In the genomic region with DNA sequence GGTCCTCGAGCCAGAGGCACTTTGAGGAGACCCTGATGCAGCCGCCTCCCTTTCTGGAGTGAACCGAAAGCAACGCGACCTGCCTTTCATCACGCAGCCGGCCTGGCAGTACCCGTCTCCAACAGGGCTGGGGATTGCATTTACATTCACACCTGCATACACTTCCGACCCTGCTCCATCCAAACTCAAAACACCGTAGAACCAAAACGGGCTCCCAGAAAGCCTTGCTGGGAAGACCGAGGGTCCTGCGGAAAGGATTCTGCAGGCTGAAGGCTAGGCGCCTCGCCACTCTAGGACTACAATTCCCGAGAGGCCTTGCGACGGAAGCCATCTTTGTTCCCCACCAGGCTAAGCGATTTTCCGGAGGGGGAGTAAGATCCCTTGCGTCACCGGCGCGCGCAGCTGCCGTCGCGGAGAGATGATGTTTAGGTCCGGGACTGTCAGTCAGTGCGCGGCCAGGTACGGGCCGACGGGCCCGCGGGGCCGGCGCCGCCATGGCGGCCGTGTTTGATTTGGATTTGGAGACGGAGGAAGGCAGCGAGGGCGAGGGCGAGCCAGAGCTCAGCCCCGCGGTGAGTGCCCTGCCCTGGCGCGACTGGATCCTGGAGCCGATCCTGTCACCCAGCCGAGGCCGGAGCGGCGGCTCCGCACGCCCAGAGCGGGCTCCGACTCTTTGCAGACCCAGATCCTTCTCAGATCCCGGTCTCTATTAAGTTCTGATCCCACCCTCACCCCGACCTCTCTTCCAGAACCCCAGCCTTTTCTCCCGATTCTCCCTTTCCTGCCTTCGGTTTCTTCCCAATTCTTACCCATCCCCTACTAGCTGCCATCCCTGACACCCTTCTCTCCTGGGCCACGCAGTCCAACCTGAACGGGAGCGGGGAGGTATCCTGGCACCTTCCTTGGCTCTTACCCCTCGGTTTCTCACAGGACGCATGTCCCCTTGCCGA, we compare ENCODE assay signal across 8 cellular contexts. TPM values are rescaled to one million over a fixed set of nuclear protein-coding genes. Genes with fewer than 3 reads are reported as not detected.
A peak's percentile ranks its signal among the peaks of the same experiment; 100 is the strongest.
DNase-seq lines count a peak whose midpoint lies in the region; ATAC-seq and TF ChIP-seq lines count a peak whose summit lies in the region.

TSS of gene RPS6KB2 (plus strand) at position 443 of the 950 bp plus-strand sequence. CDS start at position 495, 52 bp downstream.

- no peaks in the 10 kb centered on the region for H3K27me3 Mint-ChIP-seq in activated T-helper 17 cell treated with anti-CD3 and anti-CD28 coated beads, Interleukin-2, amount 50 U/mL, for 72 hours
- no peaks in the 10 kb centered on the region for H3K27me3 Mint-ChIP-seq in naive thymus-derived CD4-positive, alpha-beta T cell
- no peaks in the 10 kb centered on the region for H3K27me3 Mint-ChIP-seq in stimulated activated naive B cell treated with anti-CD40 and anti-IgM and Interleukin-4, amounts not matched to agents 10 μg/mL and 1 μg/mL and 100 μg/mL, for 72 hours

- H3K9me3 Mint-ChIP-seq in activated T-helper 17 cell treated with anti-CD3 and anti-CD28 coated beads, Interleukin-2, amount 50 U/mL, for 72 hours: no peaks in the 10 kb centered on the region
- H3K9me3 Mint-ChIP-seq in naive thymus-derived CD4-positive, alpha-beta T cell: no peaks in the 10 kb centered on the region
- H3K9me3 Mint-ChIP-seq in stimulated activated naive B cell treated with anti-CD40 and anti-IgM and Interleukin-4, amounts not matched to agents 10 μg/mL and 1 μg/mL and 100 μg/mL, for 72 hours: no peaks in the 10 kb centered on the region

- POLR2A ChIA-PET in RWPE1 (lab: Yijun Ruan, JAX; ENCODE audit: low non-redundant PET): interaction anchor here (1.0 to 2.3 kb wide), 3 partner anchors 27 to 40 kb away, joined by 3 to 7 read pairs (median 5); partner anchors contain the start of gene PPP1CA
- POLR2A ChIA-PET in naive thymus-derived CD4-positive, alpha-beta T cell (lab: Charles Lee): interaction anchor here (0.6 to 31.8 kb wide), 15 partner anchors 9 to 186 kb away, joined by 3 to 1530 read pairs (median 5); partner anchors contain the start of genes AIP, CARNS1, CORO1B and POLD4

- H3K9ac ChIP-seq in GM23248 (peak within 1 kb of the TSS; percentile 91), fibroblast of lung (ENCODE audit: insufficient read depth, low read length) (peak within 1 kb of the TSS; percentile 90)

- peak; percentile 93 for DNase-seq in DMS79 treated with DMSO at 0.1 percent for 48 hours (lab: John Stamatoyannopoulos, UW)
- peak; percentile 98 for DNase-seq in GM23248
- peak; percentile 91 for DNase-seq in LNCaP clone FGC (ENCODE audit: low read depth)
- DNase-seq in RWPE1 (ENCODE audit: low spot score): peak; percentile 99
- peak; percentile 94 to 98 for DNase-seq in fibroblast of lung (ENCODE audit: low read depth in 2 of 2)
- peak; percentile 95 to 100 (median 98) for DNase-seq in naive thymus-derived CD4-positive, alpha-beta T cell
- DNase-seq in stimulated activated naive B cell treated with anti-CD40 and anti-IgM and Interleukin-4, amounts not matched to agents 10 μg/mL and 1 μg/mL and 100 μg/mL, for 72 hours: peak; percentile 98

- no peaks in the 10 kb centered on the region for H3F3A ChIP-seq in GM23248 (ENCODE audit: insufficient read depth)

- H3K27ac ChIP-seq in GM23248: peak within 1 kb of the TSS; percentile 55
- peak within 1 kb of the TSS; percentile 84 for H3K27ac ChIP-seq in RWPE1
- peak within 1 kb of the TSS; percentile 62 for H3K27ac ChIP-seq in fibroblast of lung (ENCODE audit: insufficient read depth, low read length)
- H3K27ac ChIP-seq in naive thymus-derived CD4-positive, alpha-beta T cell (ENCODE audit: low read depth, low read length): peak within 1 kb of the TSS; percentile 97

- peak within 1 kb of the TSS; percentile 96 for H3K4me2 ChIP-seq in GM23248 (ENCODE audit: unreplicated experiment)
- peak within 1 kb of the TSS; percentile 93 for H3K4me2 ChIP-seq in fibroblast of lung (ENCODE audit: extremely low read depth, insufficient read depth, low read length)

- no peaks in the 10 kb centered on the region for H3K36me3 ChIP-seq in GM23248 (ENCODE audit: low read depth)
- H3K36me3 ChIP-seq in fibroblast of lung (ENCODE audit: control insufficient read depth, insufficient read depth, low read length): peaks cover 13% of the 10 kb centered on the region
- peaks cover 0 to 27% (median 8%) of the 10 kb centered on the region in 3 experiments for H3K36me3 ChIP-seq in naive thymus-derived CD4-positive, alpha-beta T cell (ENCODE audit: control insufficient read depth in 2 of 3, insufficient read depth in 3 of 3, low read length in 3 of 3)

- H3K4me3 Mint-ChIP-seq in activated T-helper 17 cell treated with anti-CD3 and anti-CD28 coated beads, Interleukin-2, amount 50 U/mL, for 72 hours: peak within 1 kb of the TSS; percentile 92
- peak within 1 kb of the TSS; percentile 92 to 100 (median 98) for H3K4me3 Mint-ChIP-seq in naive thymus-derived CD4-positive, alpha-beta T cell
- peak within 1 kb of the TSS; percentile 95 to 99 for H3K4me3 Mint-ChIP-seq in stimulated activated naive B cell treated with anti-CD40 and anti-IgM and Interleukin-4, amounts not matched to agents 10 μg/mL and 1 μg/mL and 100 μg/mL, for 72 hours

- H2AFZ ChIP-seq in GM23248: peak within 1 kb of the TSS; percentile 99
- peak within 1 kb of the TSS; percentile 68 for H2AFZ ChIP-seq in fibroblast of lung (ENCODE audit: low read length)

- H3K4me1 ChIP-seq in GM23248 (ENCODE audit: insufficient read depth) (peaks cover 7% of the 10 kb centered on the region), fibroblast of lung (ENCODE audit: control insufficient read depth, extremely low read depth, insufficient read depth, low read length) (peaks cover 2% of the 10 kb centered on the region)
- peaks cover 19 to 38% of the 10 kb centered on the region in 2 donors for H3K4me1 ChIP-seq in naive thymus-derived CD4-positive, alpha-beta T cell (ENCODE audit: control insufficient read depth in 2 of 2, insufficient read depth in 2 of 2, low read length in 2 of 2)

- H3K79me2 ChIP-seq in GM23248 (ENCODE audit: insufficient read depth) (peaks cover 30% of the 10 kb centered on the region), fibroblast of lung (ENCODE audit: control insufficient read depth, insufficient read depth, low read length) (peaks cover 10% of the 10 kb centered on the region)

- H3K4me3 ChIP-seq in GM23248 (peak within 1 kb of the TSS; percentile 98), LNCaP clone FGC (ENCODE audit: low read depth, low read length) (peak within 1 kb of the TSS; percentile 74), fibroblast of lung (replicated peaks in 1 of 4; ENCODE audit: control extremely low read depth in 1 of 4, insufficient read depth in 1 of 4, low read depth in 3 of 4, low read length in 4 of 4) (peak within 1 kb of the TSS; percentile 62 to 93 (median 87))
- peak within 1 kb of the TSS; percentile 82 for H3K4me3 ChIP-seq in naive thymus-derived CD4-positive, alpha-beta T cell (ENCODE audit: low read length)

- H3K27me3 ChIP-seq in GM23248 (replicated peaks; ENCODE audit: insufficient read depth): no peaks in the 10 kb centered on the region
- H3K27me3 ChIP-seq in fibroblast of lung (ENCODE audit: control insufficient read depth, insufficient read depth, low read length): no peaks in the 10 kb centered on the region
- no peaks in the 10 kb centered on the region for H3K27me3 ChIP-seq in naive thymus-derived CD4-positive, alpha-beta T cell (ENCODE audit: control insufficient read depth in 2 of 2, insufficient read depth in 2 of 2, low read length in 2 of 2)

- CTCF ChIA-PET in RWPE1 (lab: Yijun Ruan, JAX): interaction anchor here (0.7 to 2.6 kb wide), 2 partner anchors 27 to 831 kb away, joined by 3 to 12 read pairs; partner anchors contain the start of gene PPP1CA
- CTCF ChIA-PET in naive thymus-derived CD4-positive, alpha-beta T cell (lab: Charles Lee): interaction anchor here (0.5 to 1.0 kb wide), 5 partner anchors 16 to 45 kb away, joined by 3 to 5 read pairs (median 3); no protein-coding TSS in a partner anchor

- H4K20me1 ChIP-seq in GM23248 (ENCODE audit: insufficient read depth) (no peaks in the 10 kb centered on the region), fibroblast of lung (ENCODE audit: control insufficient read depth, extremely low read depth, insufficient read depth, low read length) (no peaks in the 10 kb centered on the region)

- TF ChIP-seq CTCF in LNCaP clone FGC (IDR thresholded peaks at IDR 0.05; ENCODE audit: control insufficient read depth, extremely low read depth, insufficient read depth) (0 out of 2 replicates have a peak, but pooled peaks have one; percentile 7), RWPE1 (conservative IDR thresholded peaks at IDR 0.05; ENCODE audit: low read depth) (no peak), fibroblast of lung (conservative IDR thresholded peaks at IDR 0.05 in 1 of 2, IDR thresholded peaks at IDR 0.05 in 1 of 2; ENCODE audit: low read depth in 1 of 2, low read length in 2 of 2) (no peak)

- H3K27ac Mint-ChIP-seq in activated T-helper 17 cell treated with anti-CD3 and anti-CD28 coated beads, Interleukin-2, amount 50 U/mL, for 72 hours: peak within 1 kb of the TSS; percentile 96
- peak within 1 kb of the TSS; percentile 94 to 98 (median 96) for H3K27ac Mint-ChIP-seq in naive thymus-derived CD4-positive, alpha-beta T cell
- H3K27ac Mint-ChIP-seq in stimulated activated naive B cell treated with anti-CD40 and anti-IgM and Interleukin-4, amounts not matched to agents 10 μg/mL and 1 μg/mL and 100 μg/mL, for 72 hours: peak within 1 kb of the TSS; percentile 95

- in situ Hi-C loops in GM23248 (cut with MboI): no loop called here

- 1 to 2% methylated on average over 64 of the region's 68 CpGs for WGBS in GM23248 (ENCODE audit: low coverage in 1 of 2, low lambda C conversion rate in 2 of 2, missing lambda C conversion rate in 2 of 2), 2 experiments

- peaks cover 7% of the 10 kb centered on the region for H3K4me1 Mint-ChIP-seq in activated T-helper 17 cell treated with anti-CD3 and anti-CD28 coated beads, Interleukin-2, amount 50 U/mL, for 72 hours
- peaks cover 19 to 63% (median 44%) of the 10 kb centered on the region in 7 donors for H3K4me1 Mint-ChIP-seq in naive thymus-derived CD4-positive, alpha-beta T cell
- H3K4me1 Mint-ChIP-seq in stimulated activated naive B cell treated with anti-CD40 and anti-IgM and Interleukin-4, amounts not matched to agents 10 μg/mL and 1 μg/mL and 100 μg/mL, for 72 hours: peaks cover 29 to 53% of the 10 kb centered on the region in 2 donors

- peaks cover 53% of the 10 kb centered on the region for H3K36me3 Mint-ChIP-seq in activated T-helper 17 cell treated with anti-CD3 and anti-CD28 coated beads, Interleukin-2, amount 50 U/mL, for 72 hours (ENCODE audit: low read depth)
- H3K36me3 Mint-ChIP-seq in naive thymus-derived CD4-positive, alpha-beta T cell: peaks cover 0 to 13% (median 7%) of the 10 kb centered on the region in 5 donors
- peaks cover 13 to 27% of the 10 kb centered on the region in 2 donors for H3K36me3 Mint-ChIP-seq in stimulated activated naive B cell treated with anti-CD40 and anti-IgM and Interleukin-4, amounts not matched to agents 10 μg/mL and 1 μg/mL and 100 μg/mL, for 72 hours

- ATAC-seq in activated T-helper 17 cell treated with anti-CD3 and anti-CD28 coated beads, Interleukin-2, amount 50 U/mL, for 72 hours (replicated peaks): peak; percentile 85
- ATAC-seq in naive thymus-derived CD4-positive, alpha-beta T cell: peak; percentile 97
- ATAC-seq in stimulated activated naive B cell treated with anti-CD40 and anti-IgM and Interleukin-4, amounts not matched to agents 10 μg/mL and 1 μg/mL and 100 μg/mL, for 72 hours (replicated peaks): peak; percentile 94

- no peaks in the 10 kb centered on the region for H3K9me2 ChIP-seq in GM23248 (ENCODE audit: insufficient read depth)

- intact Hi-C loops in naive thymus-derived CD4-positive, alpha-beta T cell (cut with micrococcal nuclease): loop anchor here (1.0 to 5.0 kb wide), 12 partner anchors 9 to 80 kb away; partner anchors contain the start of genes AIP (in 2 of the 2), CDK2AP2 (in 2 of the 2), PTPRCAP (in 2 of the 2) and RAD9A (in 2 of the 2)

- no peaks in the 10 kb centered on the region for H3K9me3 ChIP-seq in GM23248 (ENCODE audit: low read depth)
- H3K9me3 ChIP-seq in fibroblast of lung (ENCODE audit: control insufficient read depth, insufficient read depth, low read depth, low read length): no peaks in the 10 kb centered on the region
- H3K9me3 ChIP-seq in naive thymus-derived CD4-positive, alpha-beta T cell (ENCODE audit: control insufficient read depth in 2 of 3, low read length in 3 of 3): no peaks in the 10 kb centered on the region

RNA-seq across cellular contexts. Expression of gene RPS6KB2, which starts in this region (rescaled TPM):
- 68.0 and 71.2 TPM in 2 replicates for total RNA-seq in GM23248 (2014; rRNA removed; shearing (Covaris generic))
- polyA plus RNA-seq in GM23248 (2016; fragmentation: Nextera tagmentation; extraction: Ambion mirVana) (52.3 and 53.0 TPM in 2 replicates), fibroblast of lung (29.0 and 34.0 TPM in 2 replicates)
- 10 to 100 TPM; 62.3 to 63.0 TPM for total RNA-seq in activated T-helper 17 cell treated with anti-CD3 and anti-CD28 coated beads, Interleukin-2, amount 50 U/mL, for 72 hours
- 26.2 and 30.6 TPM in 2 replicates for total RNA-seq in fibroblast of lung
- 31.3 and 44.0 TPM in 2 replicates for polyA plus RNA-seq in fibroblast of lung (2012)
- polyA minus RNA-seq in fibroblast of lung (ENCODE audit: low replicate concordance): 58.2 and 91.7 TPM in 2 replicates
- total RNA-seq in naive thymus-derived CD4-positive, alpha-beta T cell: 10 to 100 TPM; 61.9 to 83.9 (median 77.7) TPM
- 10 to 100 TPM; 45.2 to 46.6 TPM for polyA plus RNA-seq in naive thymus-derived CD4-positive, alpha-beta T cell

Comparison
In these comparisons a context has a peak if more than half of its experiments do, and no peak if none do; other contexts are left out.
1. Peak in every context shown above with its lines: DNase-seq, ATAC-seq, H3K4me3 ChIP-seq and H3K27ac ChIP-seq.